Comparison of ENCODE assay signal across 23 cellular contexts in the genomic region with DNA sequence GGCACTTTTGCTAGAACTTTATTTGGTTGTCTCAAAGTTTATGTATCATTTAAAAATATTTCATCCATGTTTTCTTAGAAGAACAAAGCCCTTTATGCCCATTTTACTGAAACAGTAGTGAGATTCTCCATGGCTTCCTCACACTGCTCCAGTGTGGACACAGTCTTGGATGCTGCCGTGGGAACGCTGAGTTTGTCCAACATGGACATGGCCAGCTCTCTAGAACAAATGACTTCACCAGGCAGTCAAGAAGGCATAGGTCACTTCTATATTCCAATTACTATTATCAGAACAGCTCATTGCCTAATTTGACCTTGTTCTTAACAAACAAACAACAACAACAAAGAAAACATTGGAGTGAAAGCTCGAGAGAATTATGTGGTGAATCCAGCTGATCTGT.
"Had no signal": no experiment of that assay in that cellular context is flagged by ENCODE, and none has a peak within 500 bp of the region (broad histone marks: within the 10 kb centered on the region; RNA-seq: fewer than 3 reads in every experiment).

No MANE protein-coding gene starts in this region.

- H3K9me3 ChIP-seq: heart left ventricle, pancreas, prostate gland, right lobe of liver, tibial nerve, uterus had no signal

- H3K4me3 Mint-ChIP-seq: mesothelial cell of epicardium; naive B cell; nephron; neural crest cell; stimulated activated memory B cell treated with anti-CD40 and anti-IgM and Interleukin-4, amounts not matched to agents 10 μg/mL and 1 μg/mL and 100 μg/mL, for 72 hours; stimulated activated naive CD8-positive, alpha-beta T cell treated with anti-CD3 and anti-CD28 coated beads, Interleukin-15, amount 100 ng/mL, for 72 hours; type B pancreatic cell had no signal

- H3K4me1 Mint-ChIP-seq: naive B cell, nephron had no signal

- H3K36me3 ChIP-seq: heart left ventricle, pancreas, prostate gland, right lobe of liver, tibial nerve, uterus had no signal

- DNase-seq: islet precursor cell; mesendoderm; naive B cell; pancreas; retina; right lobe of liver; stimulated activated CD4-positive, alpha-beta T cell treated with anti-CD3 and anti-CD28 coated beads, Interleukin-1b, Interleukin-23, amount 100 ng/mL, for 48 hours; stimulated activated CD4-positive, alpha-beta T cell treated with anti-CD3 and anti-CD28 coated beads, Interleukin-2, amount 100 ng/mL, for 48 hours; stimulated activated CD4-positive, alpha-beta T cell treated with anti-CD3 and anti-CD28 coated beads, Interleukin-4, amount 100 ng/mL, for 4 hours; stimulated activated CD8-positive, alpha-beta memory T cell treated with anti-CD3 and anti-CD28 coated beads, Interleukin-4, amount 100 ng/mL, for 48 hours; stimulated activated naive CD4-positive, alpha-beta T cell treated with Interleukin-2 at 50 U/mL for 16 hours; stimulated activated naive CD8-positive, alpha-beta T cell treated with anti-CD3 and anti-CD28 coated beads, Interleukin-15, amount 100 ng/mL, for 72 hours; uterus had no signal

- H3K27me3 Mint-ChIP-seq: type B pancreatic cell had no signal

- H3K27ac ChIP-seq: heart left ventricle, pancreas, prostate gland, right lobe of liver, tibial nerve, uterus had no signal

- ATAC-seq: stimulated activated memory B cell treated with anti-CD40 and anti-IgM and Interleukin-4, amounts not matched to agents 10 μg/mL and 1 μg/mL and 100 μg/mL, for 72 hours; stimulated activated naive CD8-positive, alpha-beta T cell treated with anti-CD3 and anti-CD28 coated beads, Interleukin-15, amount 100 ng/mL, for 72 hours had no signal

- H3K4me1 ChIP-seq: pancreas, prostate gland, right lobe of liver, uterus had no signal

- H3K4me3 ChIP-seq: heart left ventricle, lung, pancreas, prostate gland, right lobe of liver, smooth muscle cell, tibial nerve, uterus had no signal

- H3K27ac Mint-ChIP-seq: mesothelial cell of epicardium; naive B cell; nephron; stimulated activated memory B cell treated with anti-CD40 and anti-IgM and Interleukin-4, amounts not matched to agents 10 μg/mL and 1 μg/mL and 100 μg/mL, for 72 hours; stimulated activated naive CD8-positive, alpha-beta T cell treated with anti-CD3 and anti-CD28 coated beads, Interleukin-15, amount 100 ng/mL, for 72 hours; type B pancreatic cell had no signal

- H3K36me3 Mint-ChIP-seq: mesothelial cell of epicardium; stimulated activated memory B cell treated with anti-CD40 and anti-IgM and Interleukin-4, amounts not matched to agents 10 μg/mL and 1 μg/mL and 100 μg/mL, for 72 hours; type B pancreatic cell had no signal

- H3K27me3 ChIP-seq: heart left ventricle, pancreas, right lobe of liver, tibial nerve, uterus had no signal

- H3K9me3 Mint-ChIP-seq: nephron; stimulated activated memory B cell treated with anti-CD40 and anti-IgM and Interleukin-4, amounts not matched to agents 10 μg/mL and 1 μg/mL and 100 μg/mL, for 72 hours; stimulated activated naive CD8-positive, alpha-beta T cell treated with anti-CD3 and anti-CD28 coated beads, Interleukin-15, amount 100 ng/mL, for 72 hours had no signal
